1 cellular context compared by ENCODE assay signal in genomic region chr7:92808635-92809034, GRCh38.
TF ChIP-seq lines count a peak whose summit lies in the region.

No MANE protein-coding gene starts in this region.

TF ChIP-seq in GM23338, 12 proteins besides CTCF, POLR2A, EP300 and RAD21 (continued from another document):
- TF ChIP-seq ZNF462 (CRISPR knock-in tag; IDR thresholded peaks at IDR 0.05) (no peak), JUNB (IDR thresholded peaks at IDR 0.05; ENCODE audit: unreplicated experiment) (no peak), POLR2AphosphoS5 (IDR thresholded peaks at IDR 0.05; ENCODE audit: low read depth) (no peak), REST (IDR thresholded peaks at IDR 0.05; ENCODE audit: unreplicated experiment) (no peak), EZH2phosphoT487 (IDR thresholded peaks at IDR 0.05; ENCODE audit: unreplicated experiment) (no peak)
